Comparison of ENCODE assay signal across 1 cellular context in genomic region chr9:128181480-128181879, GRCh38.
TF ChIP-seq lines count a peak whose summit lies in the region.

No MANE protein-coding gene starts in this region.

TF ChIP-seq in SK-N-SH, 30 proteins besides CTCF, POLR2A, EP300 and RAD21:
- TF ChIP-seq, protein P1, sequence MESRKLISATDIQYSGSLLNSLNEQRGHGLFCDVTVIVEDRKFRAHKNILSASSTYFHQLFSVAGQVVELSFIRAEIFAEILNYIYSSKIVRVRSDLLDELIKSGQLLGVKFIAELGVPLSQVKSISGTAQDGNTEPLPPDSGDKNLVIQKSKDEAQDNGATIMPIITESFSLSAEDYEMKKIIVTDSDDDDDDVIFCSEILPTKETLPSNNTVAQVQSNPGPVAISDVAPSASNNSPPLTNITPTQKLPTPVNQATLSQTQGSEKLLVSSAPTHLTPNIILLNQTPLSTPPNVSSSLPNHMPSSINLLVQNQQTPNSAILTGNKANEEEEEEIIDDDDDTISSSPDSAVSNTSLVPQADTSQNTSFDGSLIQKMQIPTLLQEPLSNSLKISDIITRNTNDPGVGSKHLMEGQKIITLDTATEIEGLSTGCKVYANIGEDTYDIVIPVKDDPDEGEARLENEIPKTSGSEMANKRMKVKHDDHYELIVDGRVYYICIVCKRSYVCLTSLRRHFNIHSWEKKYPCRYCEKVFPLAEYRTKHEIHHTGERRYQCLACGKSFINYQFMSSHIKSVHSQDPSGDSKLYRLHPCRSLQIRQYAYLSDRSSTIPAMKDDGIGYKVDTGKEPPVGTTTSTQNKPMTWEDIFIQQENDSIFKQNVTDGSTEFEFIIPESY (IDR thresholded peaks at IDR 0.05; ENCODE audit: borderline replicate concordance, low read depth) = 0 out of 2 replicates have a peak, but pooled peaks have one; percentile 32
